In genomic region chr14:29236848-29237247, GRCh38 we compare ENCODE assay signal across 13 cellular contexts.
DNase-seq lines count a peak whose midpoint lies in the region; ATAC-seq, FAIRE-seq and TF ChIP-seq lines count a peak whose summit lies in the region.
"Had no signal": no experiment of that assay in that cellular context is flagged by ENCODE, and none has a peak within 500 bp of the region (broad histone marks: within the 10 kb centered on the region; RNA-seq: fewer than 3 reads in every experiment).

No MANE protein-coding gene starts in this region.

- H3K27me3 ChIP-seq in adipocyte (replicated peaks; ENCODE audit: control insufficient read depth, insufficient read depth, low read length): no peaks in the 10 kb centered on the region
- H3K27me3 ChIP-seq: MG63, vagina had no signal

- CTCF ChIA-PET in A549 (lab: Yijun Ruan, JAX): no interaction called here

- TF ChIP-seq CTCF in A549 (IDR thresholded peaks at IDR 0.05) (no peak), HFF-Myc (IDR thresholded peaks at IDR 0.05; ENCODE audit: low read depth, low read length, missing control alignments) (no peak), foreskin fibroblast (IDR thresholded peaks at IDR 0.05; ENCODE audit: low read depth, low read length) (no peak), D721Med (IDR thresholded peaks at IDR 0.05; ENCODE audit: insufficient read depth, missing control alignments) (no peak)

- TF ChIP-seq RAD21 in A549 (conservative IDR thresholded peaks at IDR 0.05 in 1 of 2, IDR thresholded peaks at IDR 0.05 in 1 of 2): no peak

- no peaks in the 10 kb centered on the region for H3K36me3 ChIP-seq in adipocyte (ENCODE audit: control insufficient read depth, insufficient read depth, low read length, severe bottlenecking)
- H3K36me3 ChIP-seq: MG63, vagina had no signal

- DNase-seq in A549 (ENCODE audit: low read depth in 1 of 2, low spot score in 1 of 2) (peak in 1 of 2 experiments; percentile 20), HFF-Myc (ENCODE audit: extremely low read depth, low read depth) (peak; percentile 59), adipocyte (ENCODE audit: low read depth) (peak; percentile 83), foreskin fibroblast (peak; percentile 79 to 87), D721Med (ENCODE audit: insufficient read length, low spot score) (no peak)
- DNase-seq: left ventricle myocardium superior, MG63 had no signal

- FAIRE-seq in A549 (lab: Jason Lieb, UNC) (no peak), D721Med (lab: Jason Lieb, UNC) (no peak)
- FAIRE-seq: GM18507, TTC549 had no signal

- peak overlapping the region; percentile 74 for H3K9ac ChIP-seq in adipocyte (ENCODE audit: low read length)

- H3K4me2 ChIP-seq in A549: peak overlapping the region; percentile 29; the same call in 2 of the 3 replicates

- POLR2A ChIA-PET in A549 (lab: Yijun Ruan, JAX): no interaction called here

- peak in 1 of 2 experiments; percentile 39; a peak in 1 of 6 replicates for ATAC-seq in A549
- no peak for ATAC-seq in HG02571 (IDR thresholded peaks at IDR 0.05; ENCODE audit: unreplicated experiment)
- no peak for ATAC-seq in HG02588 (IDR thresholded peaks at IDR 0.05; ENCODE audit: unreplicated experiment)
- ATAC-seq in HG02642 (IDR thresholded peaks at IDR 0.05; ENCODE audit: poor library complexity, unreplicated experiment): no peak
- ATAC-seq: left ventricle myocardium superior had no signal

- TF ChIP-seq EP300 in A549 (IDR thresholded peaks at IDR 0.05): no peak

- H3K4me3 ChIP-seq in A549 (no peak overlapping the region), HFF-Myc (replicated peaks; ENCODE audit: low read depth, low read length) (0 out of 2 replicates have a peak overlapping the region, but pooled peaks have one; percentile 1), adipocyte (ENCODE audit: low read length) (peak overlapping the region; percentile 66), foreskin fibroblast (ENCODE audit: low read depth in 1 of 2, low read length in 2 of 2) (no peak overlapping the region)
- H3K4me3 ChIP-seq: MG63, vagina had no signal

- H3K27ac ChIP-seq in A549: 0 out of 6 replicates have a peak overlapping the region, but pooled peaks of 1 of the 2 experiments have one; percentile 35
- H3K27ac ChIP-seq: vagina had no signal

- 3% methylated on average over 2 of the region's 2 CpGs for WGBS in A549 (ENCODE audit: missing lambda C conversion rate)

- H3K9me3 ChIP-seq in A549: no peaks in the 10 kb centered on the region
- no peaks in the 10 kb centered on the region for H3K9me3 ChIP-seq in adipocyte (ENCODE audit: control insufficient read depth, low read length)
- H3K9me3 ChIP-seq: MG63, vagina had no signal

- TF ChIP-seq POLR2A in A549 (IDR thresholded peaks at IDR 0.05; ENCODE audit: low read length): no peak

- H3K4me1 ChIP-seq in A549 (peaks cover 4% of the 10 kb centered on the region; the same call in 1 of the 3 replicates), adipocyte (ENCODE audit: control insufficient read depth, insufficient read depth, low read length) (peaks cover 35% of the 10 kb centered on the region)
- H3K4me1 ChIP-seq: vagina had no signal

TF ChIP-seq in A549, 52 proteins besides CTCF, POLR2A, EP300 and RAD21:
- TF ChIP-seq JUNB (IDR thresholded peaks at IDR 0.05): 0 out of 2 replicates have a peak, but pooled peaks have one; percentile 15
- TF ChIP-seq FOSL2 (IDR thresholded peaks at IDR 0.05): no peak
- TF ChIP-seq FOSL2 (CRISPR knock-in tag; IDR thresholded peaks at IDR 0.05): peak; percentile 68
- TF ChIP-seq CBX8 (IDR thresholded peaks at IDR 0.05): no peak

Comparison
In these comparisons a context has a peak if more than half of its experiments do, and no peak if none do; other contexts are left out.
1. H3K4me3 ChIP-seq: peak in HFF-Myc (single experiment) and adipocyte (single experiment); none in A549 (single experiment) and foreskin fibroblast (0 of 2).